In genomic region chr1:1778827-1779675, GRCh38 we compare ENCODE assay signal across 1 cellular context.
TF ChIP-seq lines count a peak whose summit lies in the region.

No MANE protein-coding gene starts in this region.

TF ChIP-seq in K562, 482 proteins besides CTCF, POLR2A, EP300 and RAD21 (continued from another document and continues in another):
- TF ChIP-seq CREB5 (CRISPR knock-in tag; IDR thresholded peaks at IDR 0.05) (no peak), MNT (conservative IDR thresholded peaks at IDR 0.05) (peak; percentile 96 to 97), CTCFL (IDR thresholded peaks at IDR 0.05; ENCODE audit: borderline replicate concordance, insufficient read depth, low read depth, low read length, poor library complexity, severe bottlenecking) (no peak), PRMT5 (CRISPR knock-in tag; IDR thresholded peaks at IDR 0.05) (no peak), ZNF780A (CRISPR knock-in tag; IDR thresholded peaks at IDR 0.05) (no peak), MXD1 (CRISPR knock-in tag; IDR thresholded peaks at IDR 0.05; ENCODE audit: borderline replicate concordance, poor library complexity, severe bottlenecking) (no peak), ZNF551 (CRISPR knock-in tag; IDR thresholded peaks at IDR 0.05) (no peak), OTX1 (CRISPR knock-in tag; IDR thresholded peaks at IDR 0.05) (no peak), TEAD1 (CRISPR knock-in tag; IDR thresholded peaks at IDR 0.05) (no peak), SMC3 (conservative IDR thresholded peaks at IDR 0.05; ENCODE audit: insufficient read depth, low read depth, low read length) (no peak), ZNF318 (IDR thresholded peaks at IDR 0.05; ENCODE audit: borderline replicate concordance in 1 of 2, low read depth in 1 of 2) (no peak), THRB (CRISPR knock-in tag; conservative IDR thresholded peaks at IDR 0.05) (no peak), ZNF395 (CRISPR knock-in tag; IDR thresholded peaks at IDR 0.05) (no peak; the same call in 1 of the 2 replicates), ZNF354B (CRISPR knock-in tag; IDR thresholded peaks at IDR 0.05) (no peak), L3MBTL2 (IDR thresholded peaks at IDR 0.05) (peak; percentile 88), ZBED1 (IDR thresholded peaks at IDR 0.05) (no peak), TCF7L2 (IDR thresholded peaks at IDR 0.05; ENCODE audit: low read depth, low read length) (no peak), SMARCB1 (IDR thresholded peaks at IDR 0.05; ENCODE audit: insufficient read length, low read depth) (no peak), NUFIP1 (IDR thresholded peaks at IDR 0.05; ENCODE audit: partially characterized antibody) (no peak), ARHGAP35 (IDR thresholded peaks at IDR 0.05; ENCODE audit: partially characterized antibody) (no peak), SETDB1 (IDR thresholded peaks at IDR 0.05; ENCODE audit: low read length) (no peak), DPF2 (IDR thresholded peaks at IDR 0.05) (peak; percentile 41; the same call in 1 of the 2 replicates), FUS (optimal IDR thresholded peaks at IDR 0.05; ENCODE audit: low read depth, low read length) (no peak), FOXJ2 (tag; IDR thresholded peaks at IDR 0.05) (no peak), TFAM (CRISPR knock-in tag; conservative IDR thresholded peaks at IDR 0.05) (no peak), ARID2 (IDR thresholded peaks at IDR 0.05) (no peak), NFIX (CRISPR knock-in tag; IDR thresholded peaks at IDR 0.05; ENCODE audit: low read depth) (no peak), GATA2 (CRISPR knock-in tag; IDR thresholded peaks at IDR 0.05) (no peak), EHMT2 (IDR thresholded peaks at IDR 0.05) (no peak), TAF15 (IDR thresholded peaks at IDR 0.05; ENCODE audit: low read depth, low read length) (no peak), THRA (IDR thresholded peaks at IDR 0.05) (no peak), KDM5B (IDR thresholded peaks at IDR 0.05; ENCODE audit: insufficient replicate concordance, low read depth, low read length) (peak; percentile 37), NONO (IDR thresholded peaks at IDR 0.05; ENCODE audit: low read depth in 2 of 2, low read length in 1 of 2) (no peak), FOXA3 (CRISPR knock-in tag; conservative IDR thresholded peaks at IDR 0.05 in 1 of 2, IDR thresholded peaks at IDR 0.05 in 1 of 2) (no peak), UBTF (IDR thresholded peaks at IDR 0.05; ENCODE audit: borderline replicate concordance in 1 of 2, low read depth in 2 of 2, low read length in 2 of 2) (no peak), RBM34 (IDR thresholded peaks at IDR 0.05; ENCODE audit: borderline replicate concordance, insufficient read depth, low read length) (0 out of 2 replicates have a peak, but pooled peaks have one; percentile 18), SPI1 (IDR thresholded peaks at IDR 0.05; ENCODE audit: borderline replicate concordance, low read depth, low read length) (peak; percentile 71; the same call in 1 of the 2 replicates), PHTF2 (CRISPR knock-in tag; IDR thresholded peaks at IDR 0.05) (no peak), GATAD2B (IDR thresholded peaks at IDR 0.05; ENCODE audit: borderline replicate concordance) (no peak)
